Comparison of ENCODE assay signal across 29 cellular contexts in the genomic region with DNA sequence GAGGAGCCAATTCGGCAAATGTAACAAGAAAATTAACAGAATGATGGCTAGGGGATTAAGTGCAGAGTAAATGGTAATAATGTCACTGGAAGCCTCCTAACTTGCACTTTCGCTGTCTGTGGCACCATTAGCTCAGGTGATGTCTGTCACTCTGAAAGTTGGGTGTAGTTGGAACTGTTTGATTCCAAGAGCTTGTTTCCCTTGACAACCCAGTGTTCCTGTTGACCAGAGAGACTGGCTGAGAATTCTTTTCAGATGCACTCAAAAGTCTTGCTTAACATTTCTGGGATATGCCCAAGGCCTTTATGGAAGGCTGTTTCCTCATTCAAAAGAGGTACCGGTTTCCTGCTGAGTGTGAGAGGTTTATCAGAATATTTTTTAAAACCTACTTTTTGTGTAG. TPM values are rescaled to one million over a fixed set of nuclear protein-coding genes. Genes with fewer than 3 reads are reported as not detected.
DNase-seq lines count a peak whose midpoint lies in the region; FAIRE-seq and TF ChIP-seq lines count a peak whose summit lies in the region.
"Had no signal": no experiment of that assay in that cellular context is flagged by ENCODE, and none has a peak within 500 bp of the region (broad histone marks: within the 10 kb centered on the region; RNA-seq: fewer than 3 reads in every experiment).

No MANE protein-coding gene starts in this region.

- H3K27me3 Mint-ChIP-seq in astrocyte (ENCODE audit: low read depth, unreplicated experiment), result no peaks in the 10 kb centered on the region
- H3K27me3 Mint-ChIP-seq: activated naive CD4-positive, alpha-beta T cell treated with anti-CD3 and anti-CD28 coated beads, Interleukin-2, amount 10 ng/mL, durations not matched to agents 7 days and 5 days had no signal

- H3K4me1 Mint-ChIP-seq in astrocyte (ENCODE audit: low read depth, unreplicated experiment), result peaks cover 76% of the 10 kb centered on the region
- H3K4me1 Mint-ChIP-seq: activated naive CD4-positive, alpha-beta T cell treated with anti-CD3 and anti-CD28 coated beads, Interleukin-2, amount 10 ng/mL, durations not matched to agents 7 days and 5 days; central memory CD8-positive, alpha-beta T cell had no signal

- H3K9me3 Mint-ChIP-seq in astrocyte (ENCODE audit: unreplicated experiment), result peaks cover 5% of the 10 kb centered on the region
- H3K9me3 Mint-ChIP-seq: activated naive CD4-positive, alpha-beta T cell treated with anti-CD3 and anti-CD28 coated beads, Interleukin-2, amount 10 ng/mL, durations not matched to agents 7 days and 5 days; central memory CD8-positive, alpha-beta T cell; natural killer cell treated with Interleukin-12 subunit alpha and Interleukin-12 subunit beta and Interleukin-15 and Interleukin-18, amount 100 ng/mL, for 72 hours had no signal

- no peaks in the 10 kb centered on the region for H3K36me3 ChIP-seq in astrocyte (ENCODE audit: insufficient read depth, low read length)
- H3K36me3 ChIP-seq in smooth muscle cell (ENCODE audit: low read depth), result no peaks in the 10 kb centered on the region
- H3K36me3 ChIP-seq: left lung, ovary, uterus had no signal

- no peak overlapping the region for H3K4me3 ChIP-seq in astrocyte (ENCODE audit: insufficient read depth, low read depth, low read length)
- no peak overlapping the region for H3K4me3 ChIP-seq in fibroblast of the aortic adventitia (ENCODE audit: low read depth, low read length)
- H3K4me3 ChIP-seq in smooth muscle cell, result no peak overlapping the region
- H3K4me3 ChIP-seq: left lung, ovary, SK-N-MC, testis, uterus had no signal

- H3K36me3 Mint-ChIP-seq in astrocyte (ENCODE audit: low read depth, unreplicated experiment), result peaks cover 20% of the 10 kb centered on the region
- H3K36me3 Mint-ChIP-seq: activated naive CD4-positive, alpha-beta T cell treated with anti-CD3 and anti-CD28 coated beads, Interleukin-2, amount 10 ng/mL, durations not matched to agents 7 days and 5 days; natural killer cell treated with Interleukin-12 subunit alpha and Interleukin-12 subunit beta and Interleukin-15 and Interleukin-18, amount 100 ng/mL, for 72 hours had no signal

- H3K79me2 ChIP-seq in astrocyte (ENCODE audit: insufficient read depth, low read length) (peaks cover 37% of the 10 kb centered on the region), smooth muscle cell (ENCODE audit: low read depth) (no peaks in the 10 kb centered on the region)

- no peak for FAIRE-seq in astrocyte (lab: Jason Lieb, UNC)

- 95% methylated on average over 3 of the region's 3 CpGs for WGBS in smooth muscle cell (ENCODE audit: low lambda C conversion rate)

- H3F3A ChIP-seq in smooth muscle cell (ENCODE audit: low read depth), result no peaks in the 10 kb centered on the region

- H4K20me1 ChIP-seq in astrocyte (ENCODE audit: insufficient read depth, low read length), result no peaks in the 10 kb centered on the region
- no peaks in the 10 kb centered on the region for H4K20me1 ChIP-seq in smooth muscle cell (ENCODE audit: low read depth)

- no peaks in the 10 kb centered on the region for H3K27me3 ChIP-seq in astrocyte (ENCODE audit: insufficient read depth, low read length)
- H3K27me3 ChIP-seq in smooth muscle cell (ENCODE audit: low read depth), result no peaks in the 10 kb centered on the region
- H3K27me3 ChIP-seq: left lung, ovary, testis, uterus had no signal

- DNase-seq in GM03348 (ENCODE audit: low spot score) (peak; percentile 52), astrocyte (ENCODE audit: low read depth) (peak; percentile 74), fibroblast of the aortic adventitia (ENCODE audit: low read depth) (peak; percentile 67), smooth muscle cell (lab: John Stamatoyannopoulos, UW; ENCODE audit: unreplicated experiment) (no peak), SW480 (ENCODE audit: low spot score) (no peak), COR-L47 (lab: John Stamatoyannopoulos, UW) (no peak)
- DNase-seq in activated naive CD4-positive, alpha-beta T cell treated with Interleukin-2 at 50 U/mL for 16 hours, result no peak
- DNase-seq: activated CD4-positive, alpha-beta T cell treated with anti-CD3 and anti-CD28 coated beads for 4 hours; activated naive CD4-positive, alpha-beta T cell treated with anti-CD3 and anti-CD28 coated beads, Interleukin-2, amount 10 ng/mL, durations not matched to agents 7 days and 5 days; activated T-cell treated with anti-CD3 and anti-CD28 coated beads, Interleukin-2, amount 50 U/mL, for 72 hours; DMS53; foreskin fibroblast; GF-D8; GOT3; Kasumi-1; left lung; NCI-H1092; NCI-H187; NCI-H526 treated with DMSO at 0.1 percent for 48 hours; ovary; RPMI8226; stimulated activated naive CD4-positive, alpha-beta T cell treated with Interleukin-2 at 50 U/mL for 16 hours; T-helper 2 cell; testis; uterus had no signal

- H3K4me2 ChIP-seq in astrocyte (ENCODE audit: low read length) (no peak overlapping the region), smooth muscle cell (no peak overlapping the region)

- H2AFZ ChIP-seq in astrocyte (ENCODE audit: low read depth, low read length) (no peak overlapping the region), smooth muscle cell (ENCODE audit: low read depth) (no peak overlapping the region)

- H3K4me1 ChIP-seq in astrocyte (ENCODE audit: insufficient read depth, low read length) (peaks cover 76% of the 10 kb centered on the region), smooth muscle cell (ENCODE audit: low read depth) (peaks cover 10% of the 10 kb centered on the region)
- H3K4me1 ChIP-seq: left lung, testis, uterus had no signal

- H3K9ac ChIP-seq in astrocyte (ENCODE audit: low read length), result peak overlapping the region; percentile 47
- H3K9ac ChIP-seq in smooth muscle cell (ENCODE audit: low read depth), result no peak overlapping the region

- no peak overlapping the region for H3K4me3 Mint-ChIP-seq in astrocyte (ENCODE audit: unreplicated experiment)
- H3K4me3 Mint-ChIP-seq: activated naive CD4-positive, alpha-beta T cell treated with anti-CD3 and anti-CD28 coated beads, Interleukin-2, amount 10 ng/mL, durations not matched to agents 7 days and 5 days; activated T-cell treated with anti-CD3 and anti-CD28 coated beads, Interleukin-2, amount 50 U/mL, for 72 hours; central memory CD8-positive, alpha-beta T cell; natural killer cell treated with Interleukin-12 subunit alpha and Interleukin-12 subunit beta and Interleukin-15 and Interleukin-18, amount 100 ng/mL, for 72 hours had no signal

- H3K27ac ChIP-seq in astrocyte (ENCODE audit: low read depth, low read length), result peak overlapping the region; percentile 84
- H3K27ac ChIP-seq in smooth muscle cell (ENCODE audit: low read depth), result peak overlapping the region; percentile 88
- H3K27ac ChIP-seq: left lung, ovary, SK-N-MC, testis, uterus had no signal

- H3K27ac Mint-ChIP-seq in astrocyte (ENCODE audit: unreplicated experiment), result peak overlapping the region; percentile 77
- H3K27ac Mint-ChIP-seq: activated naive CD4-positive, alpha-beta T cell treated with anti-CD3 and anti-CD28 coated beads, Interleukin-2, amount 10 ng/mL, durations not matched to agents 7 days and 5 days; activated T-cell treated with anti-CD3 and anti-CD28 coated beads, Interleukin-2, amount 50 U/mL, for 72 hours had no signal

- H3K9me3 ChIP-seq in astrocyte (ENCODE audit: insufficient read depth, low read depth, low read length) (no peaks in the 10 kb centered on the region), smooth muscle cell (replicated peaks; ENCODE audit: low read depth) (no peaks in the 10 kb centered on the region)
- H3K9me3 ChIP-seq: left lung, ovary, testis, uterus had no signal

- no peak for TF ChIP-seq CTCF in astrocyte (IDR thresholded peaks at IDR 0.05; ENCODE audit: insufficient read depth, low read depth, low read length)
- TF ChIP-seq CTCF in fibroblast of the aortic adventitia (IDR thresholded peaks at IDR 0.05; ENCODE audit: insufficient read depth, low read length), result no peak
- TF ChIP-seq CTCF in smooth muscle cell (IDR thresholded peaks at IDR 0.05; ENCODE audit: borderline replicate concordance, insufficient read depth, poor library complexity, severe bottlenecking), result no peak

RNA-seq across cellular contexts. Expression of a gene that starts 49.6 kb away (rescaled TPM):
- 44.1 and 45.1 TPM in 2 replicates for total RNA-seq in astrocyte
- 7.5 TPM in 1 of 2 replicates, not detected in the other for total RNA-seq in fibroblast of the aortic adventitia (ENCODE audit: low replicate concordance)
- 27.2 and 27.4 TPM in 2 replicates for total RNA-seq in smooth muscle cell
- 28.9 and 33.5 TPM in 2 replicates for polyA plus RNA-seq in smooth muscle cell
- total RNA-seq: activated T-cell treated with anti-CD3 and anti-CD28 coated beads, Interleukin-2, amount 50 U/mL, for 72 hours; dermis microvascular lymphatic vessel endothelial cell; natural killer cell treated with Interleukin-12 subunit alpha and Interleukin-12 subunit beta and Interleukin-15 and Interleukin-18, amount 100 ng/mL, for 72 hours had no signal

Comparison
In these comparisons a context has a peak if more than half of its experiments do, and no peak if none do; other contexts are left out.
1. DNase-seq: peak in GM03348 (single experiment), astrocyte (single experiment) and fibroblast of the aortic adventitia (single experiment); none in smooth muscle cell (single experiment), activated naive CD4-positive, alpha-beta T cell treated with Interleukin-2 at 50 U/mL for 16 hours (single experiment), SW480 (single experiment) and COR-L47 (single experiment).